Comparison of ENCODE assay signal across 1 cellular context in genomic region chr15:74211656-74212055, GRCh38.
TF ChIP-seq lines count a peak whose summit lies in the region.

No MANE protein-coding gene starts in this region.

TF ChIP-seq in GM23338, 12 proteins besides CTCF, POLR2A, EP300 and RAD21 (continued from another document):
- TF ChIP-seq ZNF462 (CRISPR knock-in tag; IDR thresholded peaks at IDR 0.05) (no peak), ZNF114 (CRISPR knock-in tag; IDR thresholded peaks at IDR 0.05) (no peak)
